In genomic region chr22:48666620-48667019, GRCh38 we compare ENCODE assay signal across 25 cellular contexts.
"Had no signal": no experiment of that assay in that cellular context is flagged by ENCODE, and none has a peak within 500 bp of the region (broad histone marks: within the 10 kb centered on the region; RNA-seq: fewer than 3 reads in every experiment).

No MANE protein-coding gene starts in this region.

- H3K36me3 ChIP-seq: neural progenitor cell, ovary, right atrium auricular region, right lobe of liver, stomach, suprapubic skin, thoracic aorta, tibial artery, upper lobe of right lung had no signal

- H3K4me1 ChIP-seq: neural progenitor cell, right atrium auricular region, right lobe of liver, suprapubic skin, tibial artery, upper lobe of right lung had no signal

- H2AFZ ChIP-seq: hepatocyte, neural progenitor cell had no signal

- H3K4me2 ChIP-seq: hepatocyte, neural progenitor cell had no signal

- ATAC-seq: left lobe of liver; natural killer cell; right lobe of liver; stimulated activated naive B cell treated with anti-CD40 and anti-IgM and Interleukin-4, amounts not matched to agents 10 μg/mL and 1 μg/mL and 100 μg/mL, for 72 hours; stimulated activated naive CD8-positive, alpha-beta T cell treated with anti-CD3 and anti-CD28 coated beads, Interleukin-15, Interleukin-2, amounts not matched to agents 100 U/mL and 50 U/mL, for 24 hours; upper lobe of right lung had no signal

- H3K27me3 ChIP-seq: hepatocyte, neural progenitor cell, ovary, right atrium auricular region, right lobe of liver, suprapubic skin, upper lobe of right lung had no signal

- H3K79me2 ChIP-seq: hepatocyte had no signal

- H3K9ac ChIP-seq: neural progenitor cell had no signal

- H3K4me3 ChIP-seq: hepatocyte, lung, neural progenitor cell, ovary, right atrium auricular region, right lobe of liver, skin epidermis, stomach, suprapubic skin, thoracic aorta, tibial artery, upper lobe of right lung had no signal

- H3K27ac ChIP-seq: hepatocyte, neural progenitor cell, ovary, right atrium auricular region, right lobe of liver, stomach, suprapubic skin, thoracic aorta, tibial artery, upper lobe of right lung had no signal

- DNase-seq: islet precursor cell; mesendoderm; naive B cell; natural killer cell; nephron progenitor cell; ovary; right lobe of liver; stimulated activated CD4-positive, alpha-beta T cell treated with anti-CD3 and anti-CD28 coated beads, Interleukin-12 subunit alpha, Interleukin-12 subunit beta, amount 100 ng/mL, for 4 hours; stimulated activated CD4-positive, alpha-beta T cell treated with anti-CD3 and anti-CD28 coated beads, Interleukin-15, amount 100 ng/mL, for 24 hours; stimulated activated CD4-positive, alpha-beta T cell treated with anti-CD3 and anti-CD28 coated beads, Interleukin-2, amount 100 ng/mL, for 24 hours; stimulated activated CD4-positive, alpha-beta T cell treated with anti-CD3 and anti-CD28 coated beads, Interleukin-4, amount 100 ng/mL, for 1 hour; stimulated activated naive B cell treated with anti-CD40 and anti-IgM and Interleukin-4, amounts not matched to agents 10 μg/mL and 1 μg/mL and 100 μg/mL, for 72 hours; stimulated activated naive CD8-positive, alpha-beta T cell treated with anti-CD3 and anti-CD28 coated beads, Interleukin-15, Interleukin-2, amounts not matched to agents 100 U/mL and 50 U/mL, for 24 hours; stomach; tibial artery; trophoblast cell; upper lobe of right lung had no signal

- H3K9me3 ChIP-seq: ovary had no signal
